ENCODE assay signal across 2 cellular contexts in the genomic region with DNA sequence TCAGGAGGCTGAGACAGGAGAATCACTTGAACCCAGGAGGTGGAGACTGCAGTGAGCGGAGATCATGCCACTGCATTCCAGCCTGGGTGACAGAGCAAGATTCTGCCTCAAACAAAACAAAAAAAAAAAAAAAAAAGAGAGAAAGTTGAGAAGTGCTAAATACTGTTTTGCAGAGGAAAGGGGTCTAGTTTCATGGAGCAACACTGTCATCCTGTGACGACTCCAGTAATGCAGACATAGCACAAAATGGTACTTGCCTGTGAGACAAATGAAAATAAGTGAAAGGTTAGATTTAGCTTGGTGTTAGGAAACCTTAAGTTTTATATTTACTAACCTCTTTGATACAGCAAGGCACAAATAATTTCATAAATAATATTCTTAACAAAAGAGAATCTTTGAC.
TF ChIP-seq lines count a peak whose summit lies in the region.

No MANE protein-coding gene starts in this region.

TF ChIP-seq in GM23338, 12 proteins besides CTCF, POLR2A, EP300 and RAD21 (continues in another document):
- TF ChIP-seq EZH2 (IDR thresholded peaks at IDR 0.05; ENCODE audit: low read depth, unreplicated experiment) = no peak
- no peak for TF ChIP-seq ZNF114 (CRISPR knock-in tag; IDR thresholded peaks at IDR 0.05)
- TF ChIP-seq, protein P1, sequence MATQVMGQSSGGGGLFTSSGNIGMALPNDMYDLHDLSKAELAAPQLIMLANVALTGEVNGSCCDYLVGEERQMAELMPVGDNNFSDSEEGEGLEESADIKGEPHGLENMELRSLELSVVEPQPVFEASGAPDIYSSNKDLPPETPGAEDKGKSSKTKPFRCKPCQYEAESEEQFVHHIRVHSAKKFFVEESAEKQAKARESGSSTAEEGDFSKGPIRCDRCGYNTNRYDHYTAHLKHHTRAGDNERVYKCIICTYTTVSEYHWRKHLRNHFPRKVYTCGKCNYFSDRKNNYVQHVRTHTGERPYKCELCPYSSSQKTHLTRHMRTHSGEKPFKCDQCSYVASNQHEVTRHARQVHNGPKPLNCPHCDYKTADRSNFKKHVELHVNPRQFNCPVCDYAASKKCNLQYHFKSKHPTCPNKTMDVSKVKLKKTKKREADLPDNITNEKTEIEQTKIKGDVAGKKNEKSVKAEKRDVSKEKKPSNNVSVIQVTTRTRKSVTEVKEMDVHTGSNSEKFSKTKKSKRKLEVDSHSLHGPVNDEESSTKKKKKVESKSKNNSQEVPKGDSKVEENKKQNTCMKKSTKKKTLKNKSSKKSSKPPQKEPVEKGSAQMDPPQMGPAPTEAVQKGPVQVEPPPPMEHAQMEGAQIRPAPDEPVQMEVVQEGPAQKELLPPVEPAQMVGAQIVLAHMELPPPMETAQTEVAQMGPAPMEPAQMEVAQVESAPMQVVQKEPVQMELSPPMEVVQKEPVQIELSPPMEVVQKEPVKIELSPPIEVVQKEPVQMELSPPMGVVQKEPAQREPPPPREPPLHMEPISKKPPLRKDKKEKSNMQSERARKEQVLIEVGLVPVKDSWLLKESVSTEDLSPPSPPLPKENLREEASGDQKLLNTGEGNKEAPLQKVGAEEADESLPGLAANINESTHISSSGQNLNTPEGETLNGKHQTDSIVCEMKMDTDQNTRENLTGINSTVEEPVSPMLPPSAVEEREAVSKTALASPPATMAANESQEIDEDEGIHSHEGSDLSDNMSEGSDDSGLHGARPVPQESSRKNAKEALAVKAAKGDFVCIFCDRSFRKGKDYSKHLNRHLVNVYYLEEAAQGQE (IDR thresholded peaks at IDR 0.05; ENCODE audit: unreplicated experiment) = no peak
- TF ChIP-seq ZNF331 (CRISPR knock-in tag; IDR thresholded peaks at IDR 0.05; ENCODE audit: low read depth) = no peak
- TF ChIP-seq STAT1 (IDR thresholded peaks at IDR 0.05; ENCODE audit: unreplicated experiment) = no peak
- no peak for TF ChIP-seq EZH2phosphoT487 (IDR thresholded peaks at IDR 0.05; ENCODE audit: unreplicated experiment)
- TF ChIP-seq JUNB (IDR thresholded peaks at IDR 0.05; ENCODE audit: unreplicated experiment) = no peak
- no peak for TF ChIP-seq ETS1 (IDR thresholded peaks at IDR 0.05)
- no peak for TF ChIP-seq ZNF462 (CRISPR knock-in tag; IDR thresholded peaks at IDR 0.05)
- no peak for TF ChIP-seq NANOG (IDR thresholded peaks at IDR 0.05; ENCODE audit: borderline replicate concordance)

TF ChIP-seq in GM12878, 131 proteins besides CTCF, POLR2A, EP300 and RAD21:
- TF ChIP-seq RAD51 (IDR thresholded peaks at IDR 0.05) = no peak
- no peak for TF ChIP-seq CBX5 (IDR thresholded peaks at IDR 0.05; ENCODE audit: low read depth)
- TF ChIP-seq SREBF2 (IDR thresholded peaks at IDR 0.05; ENCODE audit: low read length) = no peak
- TF ChIP-seq, protein P1 (IDR thresholded peaks at IDR 0.05; ENCODE audit: low read depth, low read length) = no peak
- no peak for TF ChIP-seq PKNOX1 (IDR thresholded peaks at IDR 0.05)
- no peak for TF ChIP-seq TCF7 (IDR thresholded peaks at IDR 0.05; ENCODE audit: borderline replicate concordance)
- no peak for TF ChIP-seq CBX3 (IDR thresholded peaks at IDR 0.05; ENCODE audit: borderline replicate concordance, low read depth)
- TF ChIP-seq, protein P2, sequence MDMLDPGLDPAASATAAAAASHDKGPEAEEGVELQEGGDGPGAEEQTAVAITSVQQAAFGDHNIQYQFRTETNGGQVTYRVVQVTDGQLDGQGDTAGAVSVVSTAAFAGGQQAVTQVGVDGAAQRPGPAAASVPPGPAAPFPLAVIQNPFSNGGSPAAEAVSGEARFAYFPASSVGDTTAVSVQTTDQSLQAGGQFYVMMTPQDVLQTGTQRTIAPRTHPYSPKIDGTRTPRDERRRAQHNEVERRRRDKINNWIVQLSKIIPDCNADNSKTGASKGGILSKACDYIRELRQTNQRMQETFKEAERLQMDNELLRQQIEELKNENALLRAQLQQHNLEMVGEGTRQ (IDR thresholded peaks at IDR 0.05; ENCODE audit: borderline replicate concordance, low read depth, low read length) = no peak
- TF ChIP-seq HDGF (IDR thresholded peaks at IDR 0.05) = no peak
- TF ChIP-seq TBL1XR1 (IDR thresholded peaks at IDR 0.05; ENCODE audit: low read depth, low read length) = no peak
- TF ChIP-seq WRNIP1 (IDR thresholded peaks at IDR 0.05; ENCODE audit: borderline replicate concordance, low read depth, low read length) = no peak
- TF ChIP-seq MYC (IDR thresholded peaks at IDR 0.05; ENCODE audit: insufficient read depth, insufficient read length, insufficient replicate concordance, low read length, severe bottlenecking) = no peak
- no peak for TF ChIP-seq YBX1 (IDR thresholded peaks at IDR 0.05)
- TF ChIP-seq CREM (IDR thresholded peaks at IDR 0.05; ENCODE audit: low read depth) = no peak
- TF ChIP-seq BCL11A (IDR thresholded peaks at IDR 0.05; ENCODE audit: low read depth, low read length) = no peak
- TF ChIP-seq STAT1 (conservative IDR thresholded peaks at IDR 0.05) = no peak
- no peak for TF ChIP-seq SP1 (IDR thresholded peaks at IDR 0.05; ENCODE audit: low read depth, low read length)
TF ChIP-seq in GM12878: peak in this region for 0.
